ENCODE assay signal across 9 cellular contexts in the genomic region with DNA sequence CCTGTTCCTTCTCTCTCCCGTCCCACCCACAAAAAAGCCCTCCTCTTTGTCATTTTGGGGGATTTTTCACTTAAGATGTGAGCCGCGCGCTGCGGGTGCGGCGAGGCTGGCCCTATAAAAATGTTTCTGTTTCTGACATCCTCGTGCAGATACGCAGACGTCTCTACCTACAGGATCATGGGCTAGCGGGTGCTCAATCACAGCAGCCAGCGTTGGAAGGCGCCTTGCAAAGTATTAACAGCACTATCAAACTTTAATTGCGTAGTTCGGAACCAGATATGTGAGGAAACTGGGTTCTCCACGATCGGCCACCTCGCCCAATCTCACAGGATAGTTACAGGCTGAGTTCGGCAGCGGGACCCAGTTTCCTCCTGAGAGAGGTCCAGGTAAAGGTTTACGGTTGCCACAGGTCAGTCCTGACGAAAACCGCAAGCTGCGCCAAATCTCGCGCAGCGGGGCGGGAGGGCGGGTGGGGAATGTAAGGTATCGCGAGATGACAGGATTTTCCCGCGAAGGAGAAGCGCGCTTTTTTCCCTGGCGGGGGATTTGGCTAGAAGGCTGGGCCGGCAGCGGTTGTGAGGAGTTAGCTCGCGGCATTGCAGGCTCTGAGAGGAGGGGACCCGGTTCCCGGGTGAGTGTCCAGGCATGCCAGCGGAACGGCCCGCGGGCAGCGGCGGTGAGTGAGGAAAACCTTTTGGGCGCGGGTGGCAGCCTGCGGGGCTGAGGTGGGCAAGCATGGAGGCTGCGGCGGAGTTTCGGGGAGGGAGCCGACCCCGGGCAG. TPM values are rescaled to one million over a fixed set of nuclear protein-coding genes. Genes with fewer than 3 reads are reported as not detected.
A peak's percentile ranks its signal among the peaks of the same experiment; 100 is the strongest.
DNase-seq lines count a peak whose midpoint lies in the region; ATAC-seq and FAIRE-seq lines count a peak whose summit lies in the region.
"Had no signal": no experiment of that assay in that cellular context is flagged by ENCODE, and none has a peak within 500 bp of the region (broad histone marks: within the 10 kb centered on the region; RNA-seq: fewer than 3 reads in every experiment).

HELLS (plus strand) TSS at position 512 of the 781 bp plus-strand sequence; CDS start at position 646, 134 bp downstream.

- H3K4me2 ChIP-seq in BLaER1, result peak within 1 kb of the TSS; percentile 92

- DNase-seq in GM19239 (ENCODE audit: insufficient read length, low spot score), result peak; percentile 58
- DNase-seq in NCI-H460 (ENCODE audit: extremely low read depth, low read depth), result peak; percentile 84
- DNase-seq in activated CD4-positive, alpha-beta T cell treated with anti-CD3 and anti-CD28 coated beads for 4 hours, result peak; percentile 66
- peak; percentile 85 for DNase-seq in dedifferentiated amniotic fluid mesenchymal stem cell (ENCODE audit: extremely low spot score)
- DNase-seq in left lobe of liver (ENCODE audit: low spot score), result peak; percentile 88
- DNase-seq in stimulated activated CD4-positive, alpha-beta T cell treated with anti-CD3 and anti-CD28 coated beads, Interleukin-2, amount 100 ng/mL, for 24 hours, result peak; percentile 76 to 80

- no peaks in the 10 kb centered on the region for H3K9me3 ChIP-seq in BLaER1

- H3K9ac ChIP-seq in BLaER1, result peak within 1 kb of the TSS; percentile 95

- H4K20me1 ChIP-seq in BLaER1, result 0 out of 2 replicates have a peak, but pooled peaks cover 6% of the 10 kb centered on the region

- peak; percentile 92 for FAIRE-seq in GM19239 (lab: Jason Lieb, UNC)
- FAIRE-seq: endometrium had no signal

- H3K27me3 ChIP-seq in BLaER1, result no peaks in the 10 kb centered on the region

- H3K36me3 ChIP-seq in BLaER1, result peaks cover 16% of the 10 kb centered on the region; the same call in 1 of the 2 replicates

- H3K4me3 ChIP-seq in BLaER1, result peak within 1 kb of the TSS; percentile 93

- peak within 1 kb of the TSS; percentile 95 for H3K27ac ChIP-seq in BLaER1

- H3K4me1 ChIP-seq in BLaER1, result peaks cover 41% of the 10 kb centered on the region

- ATAC-seq in HG03439 (IDR thresholded peaks at IDR 0.05; ENCODE audit: unreplicated experiment), result peak; percentile 78
- ATAC-seq in left lobe of liver, result peak; percentile 94

RNA-seq across cellular contexts. Expression of gene HELLS, which starts in this region (rescaled TPM):
- total RNA-seq in NCI-H460 (2014; rRNA removed; shearing (Covaris generic)), result 29.8 and 35.8 TPM in 2 replicates
- polyA plus RNA-seq in NCI-H460 (2014; cell fraction: nucleus; rRNA removed), result 125 and 135 TPM in 2 replicates
- total RNA-seq in left lobe of liver, result 1.6 TPM

Comparison
In these comparisons a context has a peak if more than half of its experiments do, and no peak if none do; other contexts are left out.
1. Peak in every context shown above with its lines: DNase-seq, ATAC-seq, H3K4me3 ChIP-seq and H3K27ac ChIP-seq.
2. RNA of gene HELLS (total RNA-seq): 29.8 to 35.8 TPM in NCI-H460; 1.6 TPM in left lobe of liver (single experiment); every median in the first group is over 10 times any median in the second.